In the genomic region with DNA sequence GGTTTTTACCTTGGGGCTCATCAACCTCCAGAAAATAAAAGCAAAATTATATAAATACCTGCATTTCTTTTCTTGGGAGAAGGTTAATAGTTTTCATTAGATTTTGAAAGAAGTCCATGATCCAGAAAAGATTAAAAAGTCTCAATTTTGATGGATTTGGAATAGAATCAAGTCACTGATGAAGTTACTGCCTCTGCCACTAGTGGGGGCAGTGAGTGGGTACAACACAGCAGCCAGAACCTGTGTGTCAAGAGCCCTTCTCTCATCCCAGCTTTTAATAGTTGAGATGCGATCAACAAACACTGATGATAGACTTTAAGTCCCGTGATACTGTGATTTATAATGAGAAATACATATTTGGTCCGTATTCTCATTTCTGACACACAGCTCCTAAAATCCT, we compare ENCODE assay signal across 15 cellular contexts.
A peak's percentile ranks its signal among the peaks of the same experiment; 100 is the strongest.
DNase-seq lines count a peak whose midpoint lies in the region; ATAC-seq and TF ChIP-seq lines count a peak whose summit lies in the region.
"Had no signal": no experiment of that assay in that cellular context is flagged by ENCODE, and none has a peak within 500 bp of the region (broad histone marks: within the 10 kb centered on the region; RNA-seq: fewer than 3 reads in every experiment).

No MANE protein-coding gene starts in this region.

- no peak overlapping the region for H3K4me3 Mint-ChIP-seq in activated CD8-positive, alpha-beta T cell treated with anti-CD3 and anti-CD28 coated beads for 36 hours
- no peak overlapping the region for H3K4me3 Mint-ChIP-seq in activated CD8-positive, alpha-beta T cell treated with anti-CD3 and anti-CD28 coated beads, Interleukin-2, amount 10 ng/mL, durations not matched to agents 7 days and 5 days
- H3K4me3 Mint-ChIP-seq: activated T-cell treated with anti-CD3 and anti-CD28 coated beads, Interleukin-2, amount 50 U/mL, for 24 hours; B cell; brain had no signal

- intact Hi-C loops in activated CD8-positive, alpha-beta T cell treated with anti-CD3 and anti-CD28 coated beads for 36 hours (cut with micrococcal nuclease): no loop called here

- no peaks in the 10 kb centered on the region for H3K9me3 ChIP-seq in osteoblast (ENCODE audit: low read depth, low read length)
- H3K9me3 ChIP-seq: esophagus muscularis mucosa, stomach had no signal

- no peak overlapping the region for H2AFZ ChIP-seq in osteoblast (ENCODE audit: low read length)

- H3K27ac ChIP-seq in HL-60 (replicated peaks) (no peak overlapping the region), brain microvascular endothelial cell (no peak overlapping the region), osteoblast (ENCODE audit: low read depth, low read length) (no peak overlapping the region)
- H3K27ac ChIP-seq: esophagus muscularis mucosa, stomach had no signal

- H4K20me1 ChIP-seq in osteoblast (ENCODE audit: insufficient read depth, low read length): no peaks in the 10 kb centered on the region

- H3K36me3 Mint-ChIP-seq in activated CD8-positive, alpha-beta T cell treated with anti-CD3 and anti-CD28 coated beads for 36 hours (ENCODE audit: low read depth): no peaks in the 10 kb centered on the region
- no peaks in the 10 kb centered on the region for H3K36me3 Mint-ChIP-seq in activated CD8-positive, alpha-beta T cell treated with anti-CD3 and anti-CD28 coated beads, Interleukin-2, amount 10 ng/mL, durations not matched to agents 7 days and 5 days (ENCODE audit: low read depth)
- H3K36me3 Mint-ChIP-seq: brain had no signal

- H3K36me3 ChIP-seq in brain microvascular endothelial cell (replicated peaks) (no peaks in the 10 kb centered on the region), osteoblast (ENCODE audit: insufficient read depth, low read length) (no peaks in the 10 kb centered on the region)
- H3K36me3 ChIP-seq: esophagus muscularis mucosa, stomach had no signal

- H3K4me3 ChIP-seq in HL-60 (replicated peaks; ENCODE audit: insufficient read depth, low read length) (no peak overlapping the region), brain microvascular endothelial cell (ENCODE audit: low read depth, low read length) (no peak overlapping the region), osteoblast (ENCODE audit: insufficient read depth, low read length) (no peak overlapping the region)
- H3K4me3 ChIP-seq: esophagus muscularis mucosa, stomach had no signal

- POLR2A ChIA-PET in activated CD8-positive, alpha-beta T cell treated with anti-CD3 and anti-CD28 coated beads for 36 hours (lab: Charles Lee): no interaction called here
- POLR2A ChIA-PET in activated CD8-positive, alpha-beta T cell treated with anti-CD3 and anti-CD28 coated beads, Interleukin-2, amount 10 ng/mL, durations not matched to agents 7 days and 5 days (lab: Charles Lee): no interaction called here

- no peaks in the 10 kb centered on the region for H3K79me2 ChIP-seq in osteoblast (ENCODE audit: insufficient read depth, low read length)

- peak; percentile 3 for DNase-seq in activated CD8-positive, alpha-beta T cell treated with anti-CD3 and anti-CD28 coated beads for 36 hours
- no peak for DNase-seq in activated CD8-positive, alpha-beta T cell treated with anti-CD3 and anti-CD28 coated beads, Interleukin-2, amount 10 ng/mL, durations not matched to agents 7 days and 5 days
- DNase-seq in HL-60 (ENCODE audit: low read depth in 1 of 2, low spot score in 1 of 2) (no peak), brain microvascular endothelial cell (no peak), osteoblast (ENCODE audit: insufficient read length, low spot score, missing footprints) (no peak), DMS79 treated with DMSO at 0.1 percent for 48 hours (lab: John Stamatoyannopoulos, UW) (no peak), activated gamma-delta T cell treated with Interleukin-2 at 50 U/mL for 16 hours (no peak)
- DNase-seq: activated T-cell treated with anti-CD3 and anti-CD28 coated beads, Interleukin-2, amount 50 U/mL, for 24 hours; islet precursor cell; NCI-H1694; stomach had no signal

- no peaks in the 10 kb centered on the region for H3K9me3 Mint-ChIP-seq in activated CD8-positive, alpha-beta T cell treated with anti-CD3 and anti-CD28 coated beads for 36 hours
- no peaks in the 10 kb centered on the region for H3K9me3 Mint-ChIP-seq in activated CD8-positive, alpha-beta T cell treated with anti-CD3 and anti-CD28 coated beads, Interleukin-2, amount 10 ng/mL, durations not matched to agents 7 days and 5 days (ENCODE audit: insufficient read depth)
- H3K9me3 Mint-ChIP-seq: activated T-cell treated with anti-CD3 and anti-CD28 coated beads, Interleukin-2, amount 50 U/mL, for 24 hours; brain had no signal

- no peak for ATAC-seq in activated CD8-positive, alpha-beta T cell treated with anti-CD3 and anti-CD28 coated beads for 36 hours
- no peak for ATAC-seq in activated CD8-positive, alpha-beta T cell treated with anti-CD3 and anti-CD28 coated beads, Interleukin-2, amount 10 ng/mL, durations not matched to agents 7 days and 5 days
- ATAC-seq in HG03342 (IDR thresholded peaks at IDR 0.05; ENCODE audit: unreplicated experiment): no peak

- no peak overlapping the region for H3K4me2 ChIP-seq in osteoblast (ENCODE audit: insufficient read depth, low read length)

- TF ChIP-seq CTCF in activated CD8-positive, alpha-beta T cell treated with anti-CD3 and anti-CD28 coated beads for 36 hours (IDR thresholded peaks at IDR 0.05): peak; percentile 37
- peak; percentile 19 for TF ChIP-seq CTCF in HL-60 (IDR thresholded peaks at IDR 0.05; ENCODE audit: insufficient read depth, low read length)
- peak; percentile 61 for TF ChIP-seq CTCF in brain microvascular endothelial cell (IDR thresholded peaks at IDR 0.05; ENCODE audit: low read depth, low read length, missing control alignments)
- peak; percentile 30 for TF ChIP-seq CTCF in osteoblast (IDR thresholded peaks at IDR 0.05; ENCODE audit: extremely low read depth, low read depth, low read length)

- CTCF ChIA-PET in activated CD8-positive, alpha-beta T cell treated with anti-CD3 and anti-CD28 coated beads for 36 hours (lab: Charles Lee): interaction anchor here (1.1 to 1.2 kb wide), 2 partner anchors 61 to 202 kb away, joined by 3 read pairs; no protein-coding TSS in a partner anchor
- CTCF ChIA-PET in activated CD8-positive, alpha-beta T cell treated with anti-CD3 and anti-CD28 coated beads, Interleukin-2, amount 10 ng/mL, durations not matched to agents 7 days and 5 days (lab: Charles Lee): interaction anchor here (0.9 to 1.2 kb wide), 3 partner anchors 9 to 18 kb away, joined by 3 read pairs; no protein-coding TSS in a partner anchor

- in situ Hi-C loops in brain microvascular endothelial cell (cut with HindIII; ENCODE audit: low pct_ligation_motif_present, low sequenced_read_pairs): no loop called here

- no peaks in the 10 kb centered on the region for H3K4me1 Mint-ChIP-seq in activated CD8-positive, alpha-beta T cell treated with anti-CD3 and anti-CD28 coated beads for 36 hours (ENCODE audit: low read depth)
- no peaks in the 10 kb centered on the region for H3K4me1 Mint-ChIP-seq in activated CD8-positive, alpha-beta T cell treated with anti-CD3 and anti-CD28 coated beads, Interleukin-2, amount 10 ng/mL, durations not matched to agents 7 days and 5 days (ENCODE audit: low read depth)
- H3K4me1 Mint-ChIP-seq: B cell had no signal

- no peak overlapping the region for H3K27ac Mint-ChIP-seq in activated CD8-positive, alpha-beta T cell treated with anti-CD3 and anti-CD28 coated beads for 36 hours
- no peak overlapping the region for H3K27ac Mint-ChIP-seq in activated CD8-positive, alpha-beta T cell treated with anti-CD3 and anti-CD28 coated beads, Interleukin-2, amount 10 ng/mL, durations not matched to agents 7 days and 5 days
- H3K27ac Mint-ChIP-seq: activated T-cell treated with anti-CD3 and anti-CD28 coated beads, Interleukin-2, amount 50 U/mL, for 24 hours; B cell had no signal

- no peaks in the 10 kb centered on the region for H3K4me1 ChIP-seq in osteoblast (ENCODE audit: insufficient read depth, low read length)
- H3K4me1 ChIP-seq: stomach had no signal

- H3K27me3 Mint-ChIP-seq in activated CD8-positive, alpha-beta T cell treated with anti-CD3 and anti-CD28 coated beads for 36 hours: no peaks in the 10 kb centered on the region
- H3K27me3 Mint-ChIP-seq in activated CD8-positive, alpha-beta T cell treated with anti-CD3 and anti-CD28 coated beads, Interleukin-2, amount 10 ng/mL, durations not matched to agents 7 days and 5 days (ENCODE audit: low read depth): peaks cover 1% of the 10 kb centered on the region
- H3K27me3 Mint-ChIP-seq: activated T-cell treated with anti-CD3 and anti-CD28 coated beads, Interleukin-2, amount 50 U/mL, for 24 hours; B cell had no signal

- H3K27me3 ChIP-seq in HL-60 (ENCODE audit: insufficient read depth, poor library complexity, severe bottlenecking) (no peaks in the 10 kb centered on the region), brain microvascular endothelial cell (replicated peaks) (no peaks in the 10 kb centered on the region), osteoblast (ENCODE audit: insufficient read depth, low read length) (no peaks in the 10 kb centered on the region)
- H3K27me3 ChIP-seq: esophagus muscularis mucosa, stomach had no signal
